In the genomic region with DNA sequence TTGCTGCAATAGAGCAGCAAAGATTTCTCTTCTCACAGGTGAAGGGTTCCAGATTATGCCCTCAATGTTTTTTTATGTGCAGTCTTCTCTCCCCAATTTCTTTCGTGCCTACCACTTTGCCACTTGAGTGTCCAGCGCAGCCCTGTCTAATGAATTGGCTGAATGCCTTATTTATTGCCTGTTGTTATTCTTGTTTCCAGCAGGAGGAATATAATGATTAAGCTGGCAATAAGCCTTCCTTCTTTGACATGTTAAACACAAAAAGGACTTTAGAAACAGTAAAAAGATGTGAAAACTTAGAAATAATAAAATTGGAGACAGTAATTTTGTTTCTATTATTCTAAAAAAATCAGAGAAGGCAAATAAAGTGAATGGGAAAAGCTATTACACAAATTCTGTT, we compare ENCODE assay signal across 22 cellular contexts. TPM values are rescaled to one million over a fixed set of nuclear protein-coding genes. Genes with fewer than 3 reads are reported as not detected.
DNase-seq lines count a peak whose midpoint lies in the region; ATAC-seq and TF ChIP-seq lines count a peak whose summit lies in the region.
"Had no signal": no experiment of that assay in that cellular context is flagged by ENCODE, and none has a peak within 500 bp of the region (broad histone marks: within the 10 kb centered on the region; RNA-seq: fewer than 3 reads in every experiment).

No MANE protein-coding gene starts in this region.

- H3K9me3 Mint-ChIP-seq in neural progenitor cell: no peaks in the 10 kb centered on the region
- no peaks in the 10 kb centered on the region for H3K9me3 Mint-ChIP-seq in naive thymus-derived CD8-positive, alpha-beta T cell
- H3K9me3 Mint-ChIP-seq: activated B cell treated with CpG ODN at 0.5 μM for 24 hours; activated naive CD4-positive, alpha-beta T cell treated with anti-CD3 and anti-CD28 coated beads, Interleukin-2, amount 50 U/mL, for 24 hours; activated T-helper 17 cell treated with anti-CD3 and anti-CD28 coated beads, Interleukin-2, amount 50 U/mL, for 72 hours had no signal

- H3K9me3 ChIP-seq in neural progenitor cell (ENCODE audit: low read depth): no peaks in the 10 kb centered on the region
- H3K9me3 ChIP-seq: lower lobe of right lung, thoracic aorta had no signal

- no peak overlapping the region for H3K27ac ChIP-seq in neural progenitor cell
- H3K27ac ChIP-seq: KMS-11, lower lobe of right lung, thoracic aorta had no signal

- no peak for ATAC-seq in naive thymus-derived CD8-positive, alpha-beta T cell
- ATAC-seq: activated T-helper 17 cell treated with anti-CD3 and anti-CD28 coated beads, Interleukin-2, amount 50 U/mL, for 72 hours; lower lobe of right lung; Right ventricle myocardium inferior; sciatic nerve; stimulated activated naive CD8-positive, alpha-beta T cell treated with anti-CD3 and anti-CD28 coated beads, Interleukin-15, Interleukin-2, amounts not matched to agents 100 U/mL and 50 U/mL, for 24 hours had no signal

- no peak overlapping the region for H3K4me3 ChIP-seq in LNCaP clone FGC (ENCODE audit: low read depth, low read length)
- no peak overlapping the region for H3K4me3 ChIP-seq in neural progenitor cell
- H3K4me3 ChIP-seq: lower lobe of right lung, thoracic aorta had no signal

- H3K79me2 ChIP-seq in neural progenitor cell (ENCODE audit: low read depth): no peaks in the 10 kb centered on the region

- peaks cover 4% of the 10 kb centered on the region for H3K4me1 ChIP-seq in neural progenitor cell
- H3K4me1 ChIP-seq: lower lobe of right lung had no signal

- POLR2A ChIA-PET in naive thymus-derived CD8-positive, alpha-beta T cell (lab: Charles Lee): no interaction called here

- H3K4me2 ChIP-seq in neural progenitor cell: no peak overlapping the region
- H3K4me2 ChIP-seq: KMS-11 had no signal

- H3K36me3 Mint-ChIP-seq in neural progenitor cell: no peaks in the 10 kb centered on the region
- no peaks in the 10 kb centered on the region for H3K36me3 Mint-ChIP-seq in naive thymus-derived CD8-positive, alpha-beta T cell
- H3K36me3 Mint-ChIP-seq: activated naive CD4-positive, alpha-beta T cell treated with anti-CD3 and anti-CD28 coated beads, Interleukin-2, amount 50 U/mL, for 24 hours; CD4-positive, alpha-beta memory T cell had no signal

- TF ChIP-seq CTCF in LNCaP clone FGC (IDR thresholded peaks at IDR 0.05; ENCODE audit: control insufficient read depth, extremely low read depth, insufficient read depth) (0 out of 2 replicates have a peak, but pooled peaks have one; percentile 3), neural progenitor cell (IDR thresholded peaks at IDR 0.05) (no peak)

- H3F3A ChIP-seq in neural progenitor cell (ENCODE audit: low read depth): no peaks in the 10 kb centered on the region

- H4K20me1 ChIP-seq in neural progenitor cell (ENCODE audit: low read depth): no peaks in the 10 kb centered on the region

- H3K27me3 Mint-ChIP-seq in neural progenitor cell (ENCODE audit: insufficient read depth, low read depth): no peaks in the 10 kb centered on the region
- peaks cover 0 to 3% (median 0%) of the 10 kb centered on the region in 5 donors for H3K27me3 Mint-ChIP-seq in naive thymus-derived CD8-positive, alpha-beta T cell

- no peaks in the 10 kb centered on the region for H3K36me3 ChIP-seq in neural progenitor cell
- H3K36me3 ChIP-seq: lower lobe of right lung, thoracic aorta had no signal

- no peaks in the 10 kb centered on the region for H3K4me1 Mint-ChIP-seq in neural progenitor cell
- no peaks in the 10 kb centered on the region for H3K4me1 Mint-ChIP-seq in naive thymus-derived CD8-positive, alpha-beta T cell
- H3K4me1 Mint-ChIP-seq: activated B cell treated with CpG ODN at 0.5 μM for 24 hours; activated naive CD4-positive, alpha-beta T cell treated with anti-CD3 and anti-CD28 coated beads, Interleukin-2, amount 50 U/mL, for 24 hours; activated T-helper 17 cell treated with anti-CD3 and anti-CD28 coated beads, Interleukin-2, amount 50 U/mL, for 72 hours; CD4-positive, alpha-beta memory T cell had no signal

- no peak overlapping the region for H3K4me3 Mint-ChIP-seq in neural progenitor cell
- H3K4me3 Mint-ChIP-seq in naive thymus-derived CD8-positive, alpha-beta T cell: no peak overlapping the region
- H3K4me3 Mint-ChIP-seq: activated B cell treated with CpG ODN at 0.5 μM for 24 hours; activated naive CD4-positive, alpha-beta T cell treated with anti-CD3 and anti-CD28 coated beads, Interleukin-2, amount 50 U/mL, for 24 hours; activated T-helper 17 cell treated with anti-CD3 and anti-CD28 coated beads, Interleukin-2, amount 50 U/mL, for 72 hours; CD4-positive, alpha-beta memory T cell had no signal

- DNase-seq in DMS79 (lab: John Stamatoyannopoulos, UW): peak; percentile 43
- no peak for DNase-seq in LNCaP clone FGC (ENCODE audit: low read depth)
- peak; percentile 4 for DNase-seq in RKO (ENCODE audit: low spot score)
- DNase-seq in neural progenitor cell (ENCODE audit: low spot score): no peak
- DNase-seq in NCI-H524 (lab: John Stamatoyannopoulos, UW): no peak
- DNase-seq in C1 segment of cervical spinal cord (lab: John Stamatoyannopoulos, UW): no peak
- no peak for DNase-seq in naive thymus-derived CD8-positive, alpha-beta T cell
- DNase-seq: activated B cell treated with CpG ODN at 0.5 μM for 24 hours; activated CD4-positive, alpha-beta T cell treated with anti-CD3 and anti-CD28 coated beads, Interleukin-2, amount 50 U/mL, for 4 hours; activated CD8-positive, alpha-beta memory T cell treated with anti-CD3 and anti-CD28 coated beads, Interleukin-2, amount 50 U/mL, for 4 hours; anterior cingulate cortex; CD4-positive, alpha-beta memory T cell; GOT3; lower lobe of right lung; NCI-H1048; stimulated activated naive CD8-positive, alpha-beta T cell treated with anti-CD3 and anti-CD28 coated beads, Interleukin-15, Interleukin-2, amounts not matched to agents 100 U/mL and 50 U/mL, for 24 hours had no signal

- no peak overlapping the region for H3K27ac Mint-ChIP-seq in neural progenitor cell
- no peak overlapping the region for H3K27ac Mint-ChIP-seq in naive thymus-derived CD8-positive, alpha-beta T cell
- H3K27ac Mint-ChIP-seq: activated B cell treated with CpG ODN at 0.5 μM for 24 hours; activated naive CD4-positive, alpha-beta T cell treated with anti-CD3 and anti-CD28 coated beads, Interleukin-2, amount 50 U/mL, for 24 hours; activated T-helper 17 cell treated with anti-CD3 and anti-CD28 coated beads, Interleukin-2, amount 50 U/mL, for 72 hours; CD4-positive, alpha-beta memory T cell had no signal

- H2AFZ ChIP-seq in neural progenitor cell (replicated peaks): peak overlapping the region; percentile 9

- no peaks in the 10 kb centered on the region for H3K27me3 ChIP-seq in neural progenitor cell

- no peak overlapping the region for H3K9ac ChIP-seq in neural progenitor cell
- H3K9ac ChIP-seq: KMS-11 had no signal

RNA-seq across cellular contexts. Expression of gene FRAS1, which starts 34.6 kb away (rescaled TPM):
- total RNA-seq in neural progenitor cell (ENCODE audit: low replicate concordance): 21.1 and 21.3 TPM in 2 replicates
- total RNA-seq in naive thymus-derived CD8-positive, alpha-beta T cell: not detected
- under 1 TPM in 2 of 3 donors, not detected in 1; 0.02 to 0.06 TPM for polyA plus RNA-seq in naive thymus-derived CD8-positive, alpha-beta T cell
- total RNA-seq: activated B cell treated with CpG ODN at 0.5 μM for 24 hours; activated T-helper 17 cell treated with anti-CD3 and anti-CD28 coated beads, Interleukin-2, amount 50 U/mL, for 72 hours; CD4-positive, alpha-beta memory T cell had no signal
- polyA plus RNA-seq: CD4-positive, alpha-beta memory T cell had no signal

Comparison
In these comparisons a context has a peak if more than half of its experiments do, and no peak if none do; other contexts are left out.
1. DNase-seq: peak in DMS79 (single experiment) and RKO (single experiment); none in LNCaP clone FGC (single experiment), neural progenitor cell (single experiment), NCI-H524 (0 of 2), C1 segment of cervical spinal cord (0 of 14) and naive thymus-derived CD8-positive, alpha-beta T cell (0 of 10).
2. RNA of gene FRAS1, which starts 34.6 kb away (total RNA-seq): 21.1 to 21.3 TPM in neural progenitor cell; not detected in naive thymus-derived CD8-positive, alpha-beta T cell; every median in the first group is over 10 times any median in the second.